ENCODE assay signal across 8 cellular contexts in genomic region chr15:88256261-88257230, GRCh38. TPM values are rescaled to one million over a fixed set of nuclear protein-coding genes. Genes with fewer than 3 reads are reported as not detected.
A peak's percentile ranks its signal among the peaks of the same experiment; 100 is the strongest.
DNase-seq lines count a peak whose midpoint lies in the region; ATAC-seq and TF ChIP-seq lines count a peak whose summit lies in the region.

Gene NTRK3, minus strand, starts transcription at chr15:88256739. Its CDS starts 586 bp downstream, at chr15:88256153.

- H3K4me3 Mint-ChIP-seq in activated naive CD4-positive, alpha-beta T cell treated with anti-CD3 and anti-CD28 coated beads, Interleukin-2, amount 50 U/mL, for 24 hours: peak within 1 kb of the TSS; percentile 83
- peak within 1 kb of the TSS; percentile 66 for H3K4me3 Mint-ChIP-seq in activated CD8-positive, alpha-beta T cell treated with anti-CD3 and anti-CD28 coated beads for 36 hours

- peaks cover 0 to 32% (median 28%) of the 10 kb centered on the region in 4 donors for H3K4me1 ChIP-seq in sigmoid colon

- no peak for DNase-seq in activated naive CD4-positive, alpha-beta T cell treated with Interleukin-2 at 50 U/mL for 16 hours
- DNase-seq in activated CD8-positive, alpha-beta T cell treated with anti-CD3 and anti-CD28 coated beads for 36 hours: peak; percentile 16
- DNase-seq in hypothalamus (lab: John Stamatoyannopoulos, UW) (peak in 42 of 51 donors; percentile 7 to 77 (median 44)), sigmoid colon (no peak), DMS153 treated with DMSO at 0.1 percent for 48 hours (lab: John Stamatoyannopoulos, UW; ENCODE audit: unreplicated experiment) (no peak), dermis blood vessel endothelial cell (no peak), GM10248 (ENCODE audit: extremely low spot score) (no peak)

- no peaks in the 10 kb centered on the region for H3K9me3 Mint-ChIP-seq in activated naive CD4-positive, alpha-beta T cell treated with anti-CD3 and anti-CD28 coated beads, Interleukin-2, amount 50 U/mL, for 24 hours
- no peaks in the 10 kb centered on the region for H3K9me3 Mint-ChIP-seq in activated CD8-positive, alpha-beta T cell treated with anti-CD3 and anti-CD28 coated beads for 36 hours

- H3K4me3 ChIP-seq in sigmoid colon: peak within 1 kb of the TSS; percentile 12 to 46 (median 41)

- TF ChIP-seq EP300 in sigmoid colon (IDR thresholded peaks at IDR 0.05): no peak

- H3K27me3 ChIP-seq in sigmoid colon: peaks cover 32 to 76% (median 58%) of the 10 kb centered on the region in 3 donors

- CTCF ChIA-PET in activated CD8-positive, alpha-beta T cell treated with anti-CD3 and anti-CD28 coated beads for 36 hours (lab: Charles Lee): interaction anchor here (0.6 to 1.0 kb wide), 2 partner anchors 10 to 12 kb away, joined by 3 read pairs; no protein-coding TSS in a partner anchor
- CTCF ChIA-PET in GM10248 (lab: Yijun Ruan, JAX): interaction anchor here (5.8 kb wide), 1 partner anchor 9 kb away, joined by 63 read pairs; no protein-coding TSS in a partner anchor

- no peak for TF ChIP-seq POLR2A in sigmoid colon (IDR thresholded peaks at IDR 0.05)

- no peaks in the 10 kb centered on the region for H3K9me3 ChIP-seq in sigmoid colon

- WGBS in sigmoid colon, 2 donors: 1 to 5% methylated on average over 93 of the region's 95 CpGs

- H3K27me3 Mint-ChIP-seq in activated naive CD4-positive, alpha-beta T cell treated with anti-CD3 and anti-CD28 coated beads, Interleukin-2, amount 50 U/mL, for 24 hours: peaks cover 45% of the 10 kb centered on the region
- peaks cover 63% of the 10 kb centered on the region for H3K27me3 Mint-ChIP-seq in activated CD8-positive, alpha-beta T cell treated with anti-CD3 and anti-CD28 coated beads for 36 hours

- POLR2A ChIA-PET in activated CD8-positive, alpha-beta T cell treated with anti-CD3 and anti-CD28 coated beads for 36 hours (lab: Charles Lee): no interaction called here
- POLR2A ChIA-PET in GM10248 (lab: Yijun Ruan, JAX): no interaction called here

- peak within 1 kb of the TSS in 2 of 4 donors; percentile 14 to 25 for H3K27ac ChIP-seq in sigmoid colon

- peak; percentile 26 for ATAC-seq in activated CD8-positive, alpha-beta T cell treated with anti-CD3 and anti-CD28 coated beads for 36 hours

- no peak for TF ChIP-seq CTCF in activated CD8-positive, alpha-beta T cell treated with anti-CD3 and anti-CD28 coated beads for 36 hours (IDR thresholded peaks at IDR 0.05)
- TF ChIP-seq CTCF in sigmoid colon (IDR thresholded peaks at IDR 0.05) (no peak), GM10248 (IDR thresholded peaks at IDR 0.05; ENCODE audit: control extremely low read depth, extremely low read depth, low read depth, missing control alignments) (no peak)

- no peak within 1 kb of the TSS for H3K27ac Mint-ChIP-seq in activated naive CD4-positive, alpha-beta T cell treated with anti-CD3 and anti-CD28 coated beads, Interleukin-2, amount 50 U/mL, for 24 hours
- no peak within 1 kb of the TSS for H3K27ac Mint-ChIP-seq in activated CD8-positive, alpha-beta T cell treated with anti-CD3 and anti-CD28 coated beads for 36 hours

- H3K36me3 ChIP-seq in sigmoid colon: no peaks in the 10 kb centered on the region

- peaks cover 22% of the 10 kb centered on the region for H3K4me1 Mint-ChIP-seq in activated naive CD4-positive, alpha-beta T cell treated with anti-CD3 and anti-CD28 coated beads, Interleukin-2, amount 50 U/mL, for 24 hours
- H3K4me1 Mint-ChIP-seq in activated CD8-positive, alpha-beta T cell treated with anti-CD3 and anti-CD28 coated beads for 36 hours (ENCODE audit: low read depth): peaks cover 19% of the 10 kb centered on the region

- no peaks in the 10 kb centered on the region for H3K36me3 Mint-ChIP-seq in activated naive CD4-positive, alpha-beta T cell treated with anti-CD3 and anti-CD28 coated beads, Interleukin-2, amount 50 U/mL, for 24 hours
- no peaks in the 10 kb centered on the region for H3K36me3 Mint-ChIP-seq in activated CD8-positive, alpha-beta T cell treated with anti-CD3 and anti-CD28 coated beads for 36 hours (ENCODE audit: low read depth)

- intact Hi-C loops in activated CD8-positive, alpha-beta T cell treated with anti-CD3 and anti-CD28 coated beads for 36 hours (cut with micrococcal nuclease): no loop called here
- intact Hi-C loops in sigmoid colon (cut with DNase I): no loop called here

RNA-seq across cellular contexts. Expression of gene NTRK3, which starts in this region (rescaled TPM):
- not detected for total RNA-seq in activated CD8-positive, alpha-beta T cell treated with anti-CD3 and anti-CD28 coated beads for 36 hours
- total RNA-seq in sigmoid colon: 10 to 100 TPM in 1 of 4 donors, 1 to 10 TPM in 3; 3.3 to 13.0 (median 3.8) TPM
- 1 to 10 TPM in 1 of 3 donors, not detected in 2; 1.1 TPM for polyA plus RNA-seq in sigmoid colon
- total RNA-seq in dermis blood vessel endothelial cell: under 0.01 TPM in 1 of 2 replicates, not detected in the other

Comparison
In these comparisons a context has a peak if more than half of its experiments do, and no peak if none do; other contexts are left out.
1. Peak in DNase-seq and ATAC-seq in activated CD8-positive, alpha-beta T cell treated with anti-CD3 and anti-CD28 coated beads for 36 hours; RNA of the gene not detected or under 1 TPM.
2. DNase-seq: peak in hypothalamus (42 of 51); none in activated naive CD4-positive, alpha-beta T cell treated with Interleukin-2 at 50 U/mL for 16 hours (single experiment), sigmoid colon (single experiment), DMS153 treated with DMSO at 0.1 percent for 48 hours (single experiment), dermis blood vessel endothelial cell (single experiment) and GM10248 (single experiment).